ENCODE assay signal across 14 cellular contexts in genomic region chr10:79181680-79182079, GRCh38.
DNase-seq lines count a peak whose midpoint lies in the region; ATAC-seq and TF ChIP-seq lines count a peak whose summit lies in the region.
"Had no signal": no experiment of that assay in that cellular context is flagged by ENCODE, and none has a peak within 500 bp of the region (broad histone marks: within the 10 kb centered on the region; RNA-seq: fewer than 3 reads in every experiment).

No MANE protein-coding gene starts in this region.

- TF ChIP-seq CTCF in esophagus squamous epithelium (IDR thresholded peaks at IDR 0.05) = no peak
- no peak for TF ChIP-seq CTCF in osteoblast (IDR thresholded peaks at IDR 0.05; ENCODE audit: extremely low read depth, low read depth, low read length)
- TF ChIP-seq CTCF in PC-3 (conservative IDR thresholded peaks at IDR 0.05; ENCODE audit: low read depth, low read length) = no peak

- H3K79me2 ChIP-seq in osteoblast (ENCODE audit: insufficient read depth, low read length) (peaks cover 71% of the 10 kb centered on the region), PC-3 (ENCODE audit: low read length) (peaks cover 11% of the 10 kb centered on the region)
- H3K79me2 ChIP-seq: parathyroid adenoma had no signal

- BruUV-seq in PC-3 (replicated peaks; lab: Mats Ljungman, UMichigan) = no TSS peak

- H3K9ac ChIP-seq in BLaER1 (no peak overlapping the region), PC-3 (ENCODE audit: low read length) (no peak overlapping the region)
- H3K9ac ChIP-seq: parathyroid adenoma had no signal

- no peak for TF ChIP-seq POLR2A in esophagus squamous epithelium (IDR thresholded peaks at IDR 0.05)

- H3K27ac ChIP-seq in BLaER1 (no peak overlapping the region), esophagus squamous epithelium (peak overlapping the region in 3 of 4 donors; percentile 1 to 66 (median 63)), osteoblast (ENCODE audit: low read depth, low read length) (peak overlapping the region; percentile 65), PC-3 (ENCODE audit: low read length) (no peak overlapping the region)
- H3K27ac ChIP-seq: C4-2B, parathyroid adenoma had no signal

- 54 to 57% methylated on average over 1 to 5 of the region's 8 CpGs for WGBS in esophagus squamous epithelium, 2 donors

- H3K27me3 ChIP-seq in BLaER1 (no peaks in the 10 kb centered on the region), esophagus squamous epithelium (no peaks in the 10 kb centered on the region), osteoblast (ENCODE audit: insufficient read depth, low read length) (no peaks in the 10 kb centered on the region), PC-3 (ENCODE audit: low read length) (no peaks in the 10 kb centered on the region)

- H3K4me3 ChIP-seq in BLaER1 = no peak overlapping the region
- no peak overlapping the region for H3K4me3 ChIP-seq in esophagus squamous epithelium
- no peak overlapping the region for H3K4me3 ChIP-seq in osteoblast (ENCODE audit: insufficient read depth, low read length)
- no peak overlapping the region for H3K4me3 ChIP-seq in PC-3 (ENCODE audit: low read length)

- CTCF ChIA-PET in PC-3 (lab: Charles Lee) = interaction anchor here (0.9 kb wide), 1 partner anchor 191 kb away, joined by 3 read pairs; no protein-coding TSS in a partner anchor

- no peaks in the 10 kb centered on the region for H3F3A ChIP-seq in PC-3 (ENCODE audit: low read length, unreplicated experiment)

- H3K4me2 ChIP-seq in BLaER1 (peak overlapping the region; percentile 98), osteoblast (ENCODE audit: insufficient read depth, low read length) (no peak overlapping the region), PC-3 (ENCODE audit: low read length) (no peak overlapping the region)

- no peaks in the 10 kb centered on the region for H3K9me2 ChIP-seq in PC-3 (replicated peaks; ENCODE audit: low read length)

- ATAC-seq in HG03520 (IDR thresholded peaks at IDR 0.05; ENCODE audit: unreplicated experiment) = no peak
- ATAC-seq in HG02970 (IDR thresholded peaks at IDR 0.05; ENCODE audit: low FRiP score, unreplicated experiment) = no peak
- no peak for ATAC-seq in PC-3
- ATAC-seq: activated T-cell treated with anti-CD3 and anti-CD28 coated beads, Interleukin-2, amount 50 U/mL, for 4 hours had no signal

- peaks cover 100% of the 10 kb centered on the region for H3K4me1 ChIP-seq in BLaER1
- H3K4me1 ChIP-seq in esophagus squamous epithelium = peaks cover 35 to 100% (median 86%) of the 10 kb centered on the region in 3 donors
- H3K4me1 ChIP-seq in osteoblast (ENCODE audit: insufficient read depth, low read length) = peaks cover 88% of the 10 kb centered on the region
- peaks cover 35% of the 10 kb centered on the region for H3K4me1 ChIP-seq in PC-3 (ENCODE audit: insufficient read depth, low read length)

- no peak overlapping the region for H2AFZ ChIP-seq in osteoblast (ENCODE audit: low read length)
- no peak overlapping the region for H2AFZ ChIP-seq in PC-3 (ENCODE audit: low read length)
- H2AFZ ChIP-seq: parathyroid adenoma had no signal

- H3K9me3 ChIP-seq in BLaER1 = no peaks in the 10 kb centered on the region
- no peaks in the 10 kb centered on the region for H3K9me3 ChIP-seq in esophagus squamous epithelium
- H3K9me3 ChIP-seq in osteoblast (ENCODE audit: low read depth, low read length) = no peaks in the 10 kb centered on the region
- H3K9me3 ChIP-seq in PC-3 (ENCODE audit: low read length) = no peaks in the 10 kb centered on the region

- H3K36me3 ChIP-seq in BLaER1 (peaks cover 49% of the 10 kb centered on the region), esophagus squamous epithelium (peaks cover 0 to 88% (median 5%) of the 10 kb centered on the region in 3 donors), osteoblast (ENCODE audit: insufficient read depth, low read length) (peaks cover 39% of the 10 kb centered on the region), PC-3 (ENCODE audit: low read depth, low read length) (peaks cover 6% of the 10 kb centered on the region; the same call in 1 of the 2 replicates)

- peaks cover 100% of the 10 kb centered on the region for H4K20me1 ChIP-seq in BLaER1
- H4K20me1 ChIP-seq in osteoblast (ENCODE audit: insufficient read depth, low read length) = peaks cover 53% of the 10 kb centered on the region
- H4K20me1 ChIP-seq in PC-3 (ENCODE audit: low read length) = no peaks in the 10 kb centered on the region

- POLR2A ChIA-PET in PC-3 (lab: Charles Lee; ENCODE audit: unreplicated experiment) = no interaction called here

- DNase-seq in NCI-H1417 treated with DMSO at 0.1 percent for 48 hours (lab: John Stamatoyannopoulos, UW) (peak; percentile 49), esophagus squamous epithelium (lab: John Stamatoyannopoulos, UW) (no peak), osteoblast (ENCODE audit: insufficient read length, low spot score, missing footprints) (no peak), NCI-H2196 (lab: John Stamatoyannopoulos, UW; ENCODE audit: unreplicated experiment) (no peak), PC-3 (no peak)
- DNase-seq: activated CD4-positive, CD25-positive, alpha-beta regulatory T cell treated with anti-CD3 and anti-CD28 coated beads, Interleukin-2, amount 50 U/mL, for 72 hours; activated T-cell treated with anti-CD3 and anti-CD28 coated beads, Interleukin-2, amount 50 U/mL, for 4 hours; H9; NCI-H1105 treated with DMSO at 0.1 percent for 48 hours had no signal

- intact Hi-C loops in esophagus squamous epithelium (cut with DNase I) = no loop called here
- intact Hi-C loops in PC-3 (cut with micrococcal nuclease) = no loop called here

Comparison
In these comparisons a context has a peak if more than half of its experiments do, and no peak if none do; other contexts are left out.
1. H3K27ac ChIP-seq: peak in esophagus squamous epithelium (3 of 4) and osteoblast (single experiment); none in BLaER1 (single experiment) and PC-3 (single experiment).